8 cellular contexts compared by ENCODE assay signal in the genomic region with DNA sequence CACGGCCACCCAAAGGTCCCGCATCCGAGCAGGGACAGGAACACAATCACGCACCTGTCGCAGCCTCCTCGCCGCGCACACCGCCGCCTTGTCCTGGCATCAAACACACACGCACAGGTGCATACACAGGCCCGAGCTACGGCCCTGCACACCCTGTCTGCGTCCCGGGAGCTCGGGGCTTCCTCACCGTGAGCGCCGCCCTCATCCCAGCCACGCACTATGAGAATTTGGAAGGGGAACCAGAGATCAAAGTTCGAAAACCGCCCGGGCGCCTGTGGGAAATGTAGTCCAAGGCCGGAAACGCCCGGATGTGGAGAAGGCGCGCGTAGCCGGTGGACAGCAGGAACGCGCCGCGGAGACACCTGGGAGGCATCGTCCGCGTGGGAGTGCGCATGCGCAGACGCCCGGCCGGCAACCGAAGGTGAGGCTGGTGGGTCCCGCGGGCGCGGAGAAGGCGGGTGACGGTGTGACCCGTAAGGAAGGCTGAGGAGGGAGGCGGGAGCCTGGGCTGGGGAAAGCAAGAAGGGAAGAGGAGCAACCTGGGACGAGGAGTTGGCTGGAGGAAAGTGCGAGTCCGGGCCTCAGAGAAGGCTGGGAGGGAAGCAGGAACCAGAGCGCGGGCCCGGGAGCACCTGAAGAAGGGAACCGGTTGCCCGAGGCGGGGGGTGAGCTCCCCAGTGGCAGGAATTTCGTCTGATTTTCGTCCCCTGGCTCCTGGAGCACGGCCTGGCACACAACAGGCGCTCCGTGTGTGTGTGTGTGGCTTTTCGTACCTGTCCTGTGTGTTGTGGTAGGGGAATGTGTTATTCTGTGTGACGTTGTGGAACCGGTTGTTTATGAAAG. TPM values are rescaled to one million over a fixed set of nuclear protein-coding genes. Genes with fewer than 3 reads are reported as not detected.
DNase-seq lines count a peak whose midpoint lies in the region; ATAC-seq, FAIRE-seq and TF ChIP-seq lines count a peak whose summit lies in the region.

Gene ZNF567 (plus strand): TSS at position 399 of the 843 bp plus-strand sequence. CDS start 7,256 bp downstream, outside the sequence.

- POLR2A ChIA-PET in A549 (lab: Yijun Ruan, JAX) = interaction anchor here (0.7 to 2.0 kb wide), 4 partner anchors 21 to 473 kb away, joined by 3 to 11 read pairs (median 4); partner anchors contain the start of genes ZFP14, ZNF146, ZNF461 and ZNF529

- H3K36me3 ChIP-seq in WERI-Rb-1 = peaks cover 33% of the 10 kb centered on the region
- peaks cover 8% of the 10 kb centered on the region for H3K36me3 ChIP-seq in bronchial epithelial cell (ENCODE audit: control insufficient read depth, insufficient read depth, low read length)

- peaks cover 82% of the 10 kb centered on the region for H3K9me3 ChIP-seq in A549
- H3K9me3 ChIP-seq in WERI-Rb-1 (ENCODE audit: severe bottlenecking) = no peaks in the 10 kb centered on the region

- DNase-seq in A549 (ENCODE audit: low read depth in 1 of 2, low spot score in 1 of 2) (peak; percentile 99), NCI-H2196 (lab: John Stamatoyannopoulos, UW; ENCODE audit: unreplicated experiment) (peak; percentile 94), WERI-Rb-1 (peak; percentile 98), bronchial epithelial cell (ENCODE audit: low read depth) (peak; percentile 89), iPS-NIHi11 (ENCODE audit: low spot score) (peak; percentile 99)

- TF ChIP-seq EP300 in A549 (IDR thresholded peaks at IDR 0.05) = peak in 1 of 2 experiments; percentile 14; a peak in 1 of 5 replicates

- H3K4me2 ChIP-seq in A549 = peak within 1 kb of the TSS; percentile 78

- H3K4me1 ChIP-seq in A549 = peaks cover 4% of the 10 kb centered on the region; the same call in 1 of the 3 replicates

- CTCF ChIA-PET in A549 (lab: Yijun Ruan, JAX) = interaction anchor here (0.6 to 0.7 kb wide), 2 partner anchors 48 to 309 kb away, joined by 3 read pairs; partner anchors contain the start of gene ZFP14

- H3K4me3 ChIP-seq in A549 (peak within 1 kb of the TSS; percentile 66), WERI-Rb-1 (ENCODE audit: low read depth, low read length) (peak within 1 kb of the TSS; percentile 99), bronchial epithelial cell (ENCODE audit: low read depth, low read length) (peak within 1 kb of the TSS; percentile 76), skin epidermis (peak within 1 kb of the TSS; percentile 61 to 82 (median 76))

- no peak; a peak in 1 of 5 replicates for TF ChIP-seq RAD21 in A549 (conservative IDR thresholded peaks at IDR 0.05 in 1 of 2, IDR thresholded peaks at IDR 0.05 in 1 of 2)

- H3K27ac ChIP-seq in A549 (peak within 1 kb of the TSS; percentile 72 to 88), WERI-Rb-1 (peak within 1 kb of the TSS; percentile 85), skin epidermis (peak within 1 kb of the TSS in 20 of 21 experiments; percentile 53 to 88 (median 81))

- H3K27me3 ChIP-seq in WERI-Rb-1 (ENCODE audit: insufficient read depth, low read depth, severe bottlenecking) = no peaks in the 10 kb centered on the region
- no peaks in the 10 kb centered on the region for H3K27me3 ChIP-seq in bronchial epithelial cell (ENCODE audit: control insufficient read depth, insufficient read depth, low read length)

- ATAC-seq in A549 (peak; percentile 96 to 97), GM18861 (IDR thresholded peaks at IDR 0.05; ENCODE audit: unreplicated experiment) (peak; percentile 83), HG03095 (IDR thresholded peaks at IDR 0.05; ENCODE audit: unreplicated experiment) (peak; percentile 86)

- TF ChIP-seq POLR2A in A549 (IDR thresholded peaks at IDR 0.05; ENCODE audit: low read length) = peak; percentile 93

- peak; percentile 99 for FAIRE-seq in A549 (lab: Jason Lieb, UNC)
- no peak for FAIRE-seq in bronchial epithelial cell (lab: Jason Lieb, UNC)

- TF ChIP-seq CTCF in A549 (IDR thresholded peaks at IDR 0.05) (no peak), WERI-Rb-1 (IDR thresholded peaks at IDR 0.05; ENCODE audit: low read depth, low read length) (0 out of 2 replicates have a peak, but pooled peaks have one; percentile 3), bronchial epithelial cell (IDR thresholded peaks at IDR 0.05; ENCODE audit: insufficient read depth, low read length, severe bottlenecking) (peak; percentile 33)

- 2% methylated on average over 69 of the region's 69 CpGs for WGBS in A549 (ENCODE audit: missing lambda C conversion rate)

TF ChIP-seq in A549, 52 proteins besides CTCF, POLR2A, EP300 and RAD21 (continues in another document):
- TF ChIP-seq, protein P1, sequence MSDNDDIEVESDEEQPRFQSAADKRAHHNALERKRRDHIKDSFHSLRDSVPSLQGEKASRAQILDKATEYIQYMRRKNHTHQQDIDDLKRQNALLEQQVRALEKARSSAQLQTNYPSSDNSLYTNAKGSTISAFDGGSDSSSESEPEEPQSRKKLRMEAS (IDR thresholded peaks at IDR 0.05) = peak; percentile 93
- no peak for TF ChIP-seq HDAC2 (IDR thresholded peaks at IDR 0.05)
- no peak for TF ChIP-seq ZC3H11A (IDR thresholded peaks at IDR 0.05)
- TF ChIP-seq, protein P2, sequence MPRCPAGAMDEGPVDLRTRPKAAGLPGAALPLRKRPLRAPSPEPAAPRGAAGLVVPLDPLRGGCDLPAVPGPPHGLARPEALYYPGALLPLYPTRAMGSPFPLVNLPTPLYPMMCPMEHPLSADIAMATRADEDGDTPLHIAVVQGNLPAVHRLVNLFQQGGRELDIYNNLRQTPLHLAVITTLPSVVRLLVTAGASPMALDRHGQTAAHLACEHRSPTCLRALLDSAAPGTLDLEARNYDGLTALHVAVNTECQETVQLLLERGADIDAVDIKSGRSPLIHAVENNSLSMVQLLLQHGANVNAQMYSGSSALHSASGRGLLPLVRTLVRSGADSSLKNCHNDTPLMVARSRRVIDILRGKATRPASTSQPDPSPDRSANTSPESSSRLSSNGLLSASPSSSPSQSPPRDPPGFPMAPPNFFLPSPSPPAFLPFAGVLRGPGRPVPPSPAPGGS (IDR thresholded peaks at IDR 0.05) = peak; percentile 94
- TF ChIP-seq SREBF2 (IDR thresholded peaks at IDR 0.05) = no peak
- no peak for TF ChIP-seq ESRRA (IDR thresholded peaks at IDR 0.05; ENCODE audit: borderline replicate concordance, low read length)
- TF ChIP-seq PBX3 (IDR thresholded peaks at IDR 0.05) = no peak
- TF ChIP-seq HOXB13 (CRISPR knock-in tag; IDR thresholded peaks at IDR 0.05; ENCODE audit: low read depth) = peak; percentile 48; the same call in 1 of the 2 replicates
- no peak for TF ChIP-seq CBX8 (IDR thresholded peaks at IDR 0.05)
- TF ChIP-seq ZNF302 (CRISPR knock-in tag; IDR thresholded peaks at IDR 0.05) = no peak
- no peak for TF ChIP-seq HOXA7 (CRISPR knock-in tag; IDR thresholded peaks at IDR 0.05)
- TF ChIP-seq MAZ (IDR thresholded peaks at IDR 0.05; ENCODE audit: borderline replicate concordance, low read depth, low read length) = no peak
- peak; percentile 58 for TF ChIP-seq PHF8 (IDR thresholded peaks at IDR 0.05; ENCODE audit: borderline replicate concordance, low read depth)
- TF ChIP-seq FOSB (CRISPR knock-in tag; IDR thresholded peaks at IDR 0.05) = no peak
- TF ChIP-seq MAFK (IDR thresholded peaks at IDR 0.05; ENCODE audit: partially characterized antibody) = no peak
- TF ChIP-seq, protein P3, sequence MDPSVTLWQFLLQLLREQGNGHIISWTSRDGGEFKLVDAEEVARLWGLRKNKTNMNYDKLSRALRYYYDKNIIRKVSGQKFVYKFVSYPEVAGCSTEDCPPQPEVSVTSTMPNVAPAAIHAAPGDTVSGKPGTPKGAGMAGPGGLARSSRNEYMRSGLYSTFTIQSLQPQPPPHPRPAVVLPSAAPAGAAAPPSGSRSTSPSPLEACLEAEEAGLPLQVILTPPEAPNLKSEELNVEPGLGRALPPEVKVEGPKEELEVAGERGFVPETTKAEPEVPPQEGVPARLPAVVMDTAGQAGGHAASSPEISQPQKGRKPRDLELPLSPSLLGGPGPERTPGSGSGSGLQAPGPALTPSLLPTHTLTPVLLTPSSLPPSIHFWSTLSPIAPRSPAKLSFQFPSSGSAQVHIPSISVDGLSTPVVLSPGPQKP (IDR thresholded peaks at IDR 0.05; ENCODE audit: low read depth, low read length) = no peak
- TF ChIP-seq ZFP36 (IDR thresholded peaks at IDR 0.05; ENCODE audit: borderline replicate concordance, partially characterized antibody) = no peak
- TF ChIP-seq, protein P4, sequence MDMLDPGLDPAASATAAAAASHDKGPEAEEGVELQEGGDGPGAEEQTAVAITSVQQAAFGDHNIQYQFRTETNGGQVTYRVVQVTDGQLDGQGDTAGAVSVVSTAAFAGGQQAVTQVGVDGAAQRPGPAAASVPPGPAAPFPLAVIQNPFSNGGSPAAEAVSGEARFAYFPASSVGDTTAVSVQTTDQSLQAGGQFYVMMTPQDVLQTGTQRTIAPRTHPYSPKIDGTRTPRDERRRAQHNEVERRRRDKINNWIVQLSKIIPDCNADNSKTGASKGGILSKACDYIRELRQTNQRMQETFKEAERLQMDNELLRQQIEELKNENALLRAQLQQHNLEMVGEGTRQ (IDR thresholded peaks at IDR 0.05) = 0 out of 2 replicates have a peak, but pooled peaks have one; percentile 2
- 0 out of 2 replicates have a peak, but pooled peaks have one; percentile 47 for TF ChIP-seq TFCP2L1 (CRISPR knock-in tag; IDR thresholded peaks at IDR 0.05)
- TF ChIP-seq ZSCAN20 (CRISPR knock-in tag; IDR thresholded peaks at IDR 0.05) = no peak
- no peak for TF ChIP-seq FOSL2 (IDR thresholded peaks at IDR 0.05)
- no peak for TF ChIP-seq FOSL2 (CRISPR knock-in tag; IDR thresholded peaks at IDR 0.05)

RNA-seq across cellular contexts. Expression of gene ZNF567, which starts in this region (rescaled TPM):
- polyA plus RNA-seq in A549 (2011; rRNA removed) = 16.3 and 19.0 TPM in 2 replicates
- 3.6 and 3.7 TPM in 2 replicates for polyA plus RNA-seq in A549 (2012; cell fraction: cytosol; rRNA removed)
- polyA plus RNA-seq in A549 (2012; cell fraction: nucleus; rRNA removed) = 2.3 and 4.1 TPM in 2 replicates
- 7.9 to 8.9 TPM (median 8.7 TPM) in 3 replicates for polyA plus RNA-seq in A549 (2017; fragmentation: RNase III; extraction: RNeasy Plus Mini Kit Qiagen cat#74134 plus additional on column Dnase treatment)
- 7.3 and 7.5 TPM in 2 replicates for polyA minus RNA-seq in A549 (2011; rRNA and poly(A)+ RNA removed)
- 5.5 and 7.6 TPM in 2 replicates for total RNA-seq in bronchial epithelial cell

Comparison
In these comparisons a context has a peak if more than half of its experiments do, and no peak if none do; other contexts are left out.
1. Peak in every context shown above with its lines: DNase-seq, ATAC-seq, H3K4me3 ChIP-seq and H3K27ac ChIP-seq.